Comparison of ENCODE assay signal across 8 cellular contexts in the genomic region with DNA sequence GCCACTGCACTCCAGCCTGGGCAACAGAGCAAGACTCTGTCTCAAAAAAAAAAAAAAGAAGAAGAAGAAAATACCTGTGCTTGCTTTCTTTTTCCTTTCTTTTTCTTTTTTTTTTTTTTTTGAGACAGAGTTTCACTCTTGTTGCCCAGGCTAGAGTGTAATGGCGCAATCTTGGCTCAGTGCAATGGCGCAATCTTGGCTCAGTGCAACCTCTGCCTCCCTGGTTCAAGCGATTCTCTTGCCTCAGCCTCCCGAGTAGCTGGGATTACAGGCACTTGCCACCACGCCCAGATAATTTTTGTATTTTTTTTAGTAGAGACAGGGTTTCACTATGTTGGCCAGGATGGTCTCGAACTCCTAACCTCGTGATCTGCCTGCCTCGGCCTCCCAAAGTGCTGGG. TPM values are rescaled to one million over a fixed set of nuclear protein-coding genes. Genes with fewer than 3 reads are reported as not detected.
"Had no signal": no experiment of that assay in that cellular context is flagged by ENCODE, and none has a peak within 500 bp of the region (broad histone marks: within the 10 kb centered on the region; RNA-seq: fewer than 3 reads in every experiment).

No MANE protein-coding gene starts in this region.

RNA-seq across cellular contexts. Expression of a gene that starts 58.9 kb away (rescaled TPM):
- total RNA-seq: activated CD4-positive, alpha-beta memory T cell treated with anti-CD3 and anti-CD28 coated beads, Interleukin-2, amount 10 ng/mL, durations not matched to agents 7 days and 5 days; activated CD4-positive, alpha-beta T cell treated with anti-CD3 and anti-CD28 coated beads for 36 hours; activated CD8-positive, alpha-beta memory T cell treated with anti-CD3 and anti-CD28 coated beads for 36 hours; activated naive CD4-positive, alpha-beta T cell treated with anti-CD3 and anti-CD28 coated beads for 36 hours; activated T-helper 17 cell treated with anti-CD3 and anti-CD28 coated beads, Interleukin-2, amount 50 U/mL, for 72 hours; cardiac septum; T-helper 2 cell treated with Interferon-gamma antibody and Interleukin-4, amounts not matched to agents 100 ng/mL and 5 ng/mL, for 36 hours had no signal
- polyA plus RNA-seq: adipose tissue had no signal
